20 cellular contexts compared by ENCODE assay signal in genomic region chr5:158755221-158755620, GRCh38.
"Had no signal": no experiment of that assay in that cellular context is flagged by ENCODE, and none has a peak within 500 bp of the region (broad histone marks: within the 10 kb centered on the region; RNA-seq: fewer than 3 reads in every experiment).

No MANE protein-coding gene starts in this region.

- H3K9me3 ChIP-seq: body of pancreas, gastrocnemius medialis, upper lobe of right lung had no signal

- H3K4me3 ChIP-seq: body of pancreas, gastrocnemius medialis, lung, upper lobe of right lung had no signal

- ATAC-seq: activated CD8-positive, alpha-beta T cell treated with anti-CD3 and anti-CD28 coated beads, Interleukin-2, amount 10 ng/mL, durations not matched to agents 7 days and 5 days; activated naive CD4-positive, alpha-beta T cell treated with anti-CD3 and anti-CD28 coated beads, Interleukin-2, amount 50 U/mL, for 72 hours; activated T-cell treated with anti-CD3 and anti-CD28 coated beads, Interleukin-2, amount 50 U/mL, for 72 hours; body of pancreas; effector memory CD8-positive, alpha-beta T cell; gastrocnemius medialis; left colon; upper lobe of right lung; WTC11 had no signal

- H3K27ac Mint-ChIP-seq: activated CD4-positive, alpha-beta T cell treated with anti-CD3 and anti-CD28 coated beads, Interleukin-2, amount 10 ng/mL, durations not matched to agents 24 days and 14 days; activated CD8-positive, alpha-beta T cell treated with anti-CD3 and anti-CD28 coated beads, Interleukin-2, amount 10 ng/mL, durations not matched to agents 7 days and 5 days; activated naive CD4-positive, alpha-beta T cell treated with anti-CD3 and anti-CD28 coated beads, Interleukin-2, amount 50 U/mL, for 72 hours; activated T-cell treated with anti-CD3 and anti-CD28 coated beads, Interleukin-2, amount 50 U/mL, for 72 hours; dendritic cell treated with granulocyte-macrophage colony-stimulating factor and Interleukin-4, amounts not matched to agents 40 ng/mL and 50 ng/mL, for 4 days; effector memory CD8-positive, alpha-beta T cell; WTC11 had no signal

- H3K4me1 Mint-ChIP-seq: WTC11 had no signal

- DNase-seq: activated CD4-positive, alpha-beta T cell treated with anti-CD3 and anti-CD28 coated beads, Interleukin-2, amount 10 ng/mL, durations not matched to agents 24 days and 14 days; activated CD8-positive, alpha-beta memory T cell treated with anti-CD3 and anti-CD28 coated beads, Interleukin-2, amount 50 U/mL, for 48 hours; activated CD8-positive, alpha-beta T cell treated with anti-CD3 and anti-CD28 coated beads, Interleukin-2, amount 10 ng/mL, durations not matched to agents 7 days and 5 days; activated gamma-delta T cell; activated T-cell treated with anti-CD3 and anti-CD28 coated beads, Interleukin-2, amount 50 U/mL, for 72 hours; amniotic stem cell; body of pancreas; central memory CD4-positive, alpha-beta T cell; effector memory CD8-positive, alpha-beta T cell; gastrocnemius medialis; left colon; posterior cingulate gyrus; stimulated activated CD4-positive, alpha-beta T cell treated with anti-CD3 and anti-CD28 coated beads, Interleukin-2, amount 100 ng/mL, for 48 hours; stimulated activated naive CD4-positive, alpha-beta T cell; T-helper 2 cell; upper lobe of right lung had no signal

- H3K36me3 Mint-ChIP-seq: activated naive CD4-positive, alpha-beta T cell treated with anti-CD3 and anti-CD28 coated beads, Interleukin-2, amount 50 U/mL, for 72 hours; WTC11 had no signal

- H3K4me3 Mint-ChIP-seq: activated CD4-positive, alpha-beta T cell treated with anti-CD3 and anti-CD28 coated beads, Interleukin-2, amount 10 ng/mL, durations not matched to agents 24 days and 14 days; activated CD8-positive, alpha-beta T cell treated with anti-CD3 and anti-CD28 coated beads, Interleukin-2, amount 10 ng/mL, durations not matched to agents 7 days and 5 days; activated T-cell treated with anti-CD3 and anti-CD28 coated beads, Interleukin-2, amount 50 U/mL, for 72 hours; dendritic cell treated with granulocyte-macrophage colony-stimulating factor and Interleukin-4, amounts not matched to agents 40 ng/mL and 50 ng/mL, for 4 days; effector memory CD8-positive, alpha-beta T cell; WTC11 had no signal

- H3K9me3 Mint-ChIP-seq: activated CD4-positive, alpha-beta T cell treated with anti-CD3 and anti-CD28 coated beads, Interleukin-2, amount 10 ng/mL, durations not matched to agents 24 days and 14 days; activated naive CD4-positive, alpha-beta T cell treated with anti-CD3 and anti-CD28 coated beads, Interleukin-2, amount 50 U/mL, for 72 hours; activated T-cell treated with anti-CD3 and anti-CD28 coated beads, Interleukin-2, amount 50 U/mL, for 72 hours; dendritic cell treated with granulocyte-macrophage colony-stimulating factor and Interleukin-4, amounts not matched to agents 40 ng/mL and 50 ng/mL, for 4 days; effector memory CD8-positive, alpha-beta T cell; WTC11 had no signal

- H3K36me3 ChIP-seq: gastrocnemius medialis, upper lobe of right lung had no signal

- H3K27ac ChIP-seq: body of pancreas, gastrocnemius medialis, upper lobe of right lung had no signal

- H3K4me1 ChIP-seq: body of pancreas, upper lobe of right lung had no signal

- H3K27me3 ChIP-seq: body of pancreas, gastrocnemius medialis, upper lobe of right lung had no signal
